ENCODE assay signal across 8 cellular contexts in the genomic region with DNA sequence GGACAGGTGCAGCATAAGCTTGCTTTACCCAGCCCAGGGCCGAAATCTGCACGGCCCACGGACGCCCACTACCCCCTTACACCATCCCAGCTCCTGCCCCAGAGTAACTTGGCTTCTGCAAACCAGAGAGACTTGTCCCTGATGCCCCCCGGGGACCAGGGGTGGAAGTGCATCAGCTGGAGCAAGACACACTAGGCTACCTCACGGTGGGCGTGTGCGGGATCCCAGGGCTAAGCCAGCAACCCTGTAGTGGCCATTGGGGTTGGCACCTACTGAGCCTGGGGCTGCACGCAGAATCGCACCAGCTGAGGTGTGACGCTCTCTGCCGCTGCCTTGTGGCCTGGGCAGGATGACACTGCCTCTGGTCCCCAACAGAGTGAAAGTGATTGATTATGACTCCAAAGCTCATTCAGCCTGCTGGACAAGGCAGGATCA.
DNase-seq lines count a peak whose midpoint lies in the region; ATAC-seq and TF ChIP-seq lines count a peak whose summit lies in the region.

No MANE protein-coding gene starts in this region.

- ATAC-seq in memory B cell (ENCODE audit: low read depth) = peak; percentile 50

- no peaks in the 10 kb centered on the region for H3K27me3 ChIP-seq in OCI-LY3 (ENCODE audit: low read depth, low read length)

- no peaks in the 10 kb centered on the region for H3K9me3 ChIP-seq in OCI-LY3 (ENCODE audit: insufficient read depth, low read length)

- H2AFZ ChIP-seq in OCI-LY3 (ENCODE audit: low read depth, low read length) = no peak overlapping the region

- H3K27me3 Mint-ChIP-seq in memory B cell = no peaks in the 10 kb centered on the region

- H3K27ac ChIP-seq in OCI-LY3 (ENCODE audit: low read length) = no peak overlapping the region

- DNase-seq in DMS 273 (lab: John Stamatoyannopoulos, UW; ENCODE audit: unreplicated experiment) (peak; percentile 56), DMS 273 treated with DMSO at 0.1 percent for 48 hours (lab: John Stamatoyannopoulos, UW) (no peak), astrocyte of the cerebellum (ENCODE audit: low read depth) (no peak), memory B cell (ENCODE audit: low spot score in 2 of 2) (no peak), cortex of kidney (lab: John Stamatoyannopoulos, UW) (no peak), DMS79 treated with DMSO at 0.1 percent for 48 hours (lab: John Stamatoyannopoulos, UW) (no peak), GM20000 (ENCODE audit: low spot score) (no peak)

- TF ChIP-seq CTCF in OCI-LY3 (IDR thresholded peaks at IDR 0.05; ENCODE audit: low read depth, low read length) (peak; percentile 38), astrocyte of the cerebellum (IDR thresholded peaks at IDR 0.05; ENCODE audit: low read depth, low read length, missing control alignments) (peak; percentile 9), GM20000 (IDR thresholded peaks at IDR 0.05; ENCODE audit: extremely low read depth, missing control alignments) (no peak)

- peaks cover 4% of the 10 kb centered on the region for H3K4me1 ChIP-seq in OCI-LY3 (ENCODE audit: low read length)

- no peaks in the 10 kb centered on the region for H4K20me1 ChIP-seq in OCI-LY3 (ENCODE audit: insufficient read depth, low read length)

- peaks cover 8% of the 10 kb centered on the region for H3K79me2 ChIP-seq in OCI-LY3 (ENCODE audit: low read length)

- no peaks in the 10 kb centered on the region for H3K36me3 ChIP-seq in OCI-LY3 (replicated peaks; ENCODE audit: low read depth, low read length)

- no peak overlapping the region for H3K4me3 Mint-ChIP-seq in memory B cell

- no peak overlapping the region for H3K4me3 ChIP-seq in OCI-LY3 (ENCODE audit: low read length)
- no peak overlapping the region for H3K4me3 ChIP-seq in astrocyte of the cerebellum (ENCODE audit: low read depth, low read length)

- no peak overlapping the region for H3K4me2 ChIP-seq in OCI-LY3 (ENCODE audit: low read length)

- no peak overlapping the region for H3K27ac Mint-ChIP-seq in memory B cell

- no peaks in the 10 kb centered on the region for H3K9me3 Mint-ChIP-seq in memory B cell

- in situ Hi-C loops in astrocyte of the cerebellum (cut with HindIII; ENCODE audit: low sequenced_read_pairs) = no loop called here

- peaks cover 11% of the 10 kb centered on the region for H3K4me1 Mint-ChIP-seq in memory B cell

- H3K36me3 Mint-ChIP-seq in memory B cell = peaks cover 2% of the 10 kb centered on the region

- no peak overlapping the region for H3K9ac ChIP-seq in OCI-LY3 (ENCODE audit: low read length)
